In the genomic region with DNA sequence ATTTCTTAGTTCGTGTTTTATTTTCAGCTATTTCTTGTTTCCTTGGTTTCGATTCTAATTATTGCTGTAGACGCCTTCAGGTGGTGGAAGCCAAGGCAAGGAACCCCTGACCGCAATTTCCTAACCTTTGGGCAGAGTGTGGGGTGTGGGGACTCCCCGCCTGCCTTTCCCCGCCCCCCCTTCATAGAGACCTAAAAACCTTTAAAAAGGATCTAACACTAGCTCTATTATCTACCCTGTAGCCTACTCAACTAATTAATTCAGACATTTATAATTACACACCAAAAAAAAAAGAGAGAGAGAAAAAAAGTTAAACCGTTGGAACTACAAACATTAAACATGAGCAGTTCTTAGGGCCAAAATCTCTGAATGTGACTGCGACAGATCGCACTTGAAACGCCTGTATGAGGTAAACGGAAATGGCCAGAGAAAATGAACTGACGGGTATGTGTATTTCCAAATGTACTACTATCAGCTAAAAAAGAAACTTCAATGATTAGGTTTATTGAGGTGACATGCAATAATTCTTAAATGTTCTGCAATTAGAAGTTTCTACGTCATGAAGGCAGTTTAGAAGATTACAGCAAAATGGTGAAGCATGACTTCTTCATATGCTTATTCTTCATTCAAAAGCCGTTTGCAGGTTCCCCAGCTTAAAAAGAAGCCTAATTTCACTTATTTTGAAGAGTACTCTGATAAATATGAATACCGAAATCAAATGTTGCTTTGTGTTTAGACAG, we compare ENCODE assay signal across 8 cellular contexts. TPM values are rescaled to one million over a fixed set of nuclear protein-coding genes. Genes with fewer than 3 reads are reported as not detected.
A peak's percentile ranks its signal among the peaks of the same experiment; 100 is the strongest.
DNase-seq lines count a peak whose midpoint lies in the region; TF ChIP-seq lines count a peak whose summit lies in the region.

No MANE protein-coding gene starts in this region.

- H3K27ac ChIP-seq in HL-60 (replicated peaks): peak overlapping the region; percentile 87
- peak overlapping the region; percentile 88 to 95 (median 93) for H3K27ac ChIP-seq in esophagus squamous epithelium
- peak overlapping the region; percentile 90 for H3K27ac ChIP-seq in rectal smooth muscle tissue (ENCODE audit: low read depth, low read length)

- H3K36me3 ChIP-seq in esophagus squamous epithelium (no peaks in the 10 kb centered on the region), rectal smooth muscle tissue (ENCODE audit: control insufficient read depth, insufficient read depth, low read length) (no peaks in the 10 kb centered on the region)

- TF ChIP-seq POLR2A in esophagus squamous epithelium (IDR thresholded peaks at IDR 0.05): no peak

- H3K4me3 ChIP-seq in HL-60 (replicated peaks; ENCODE audit: insufficient read depth, low read length) (peak overlapping the region; percentile 36), esophagus squamous epithelium (peak overlapping the region; percentile 54 to 91 (median 72)), rectal smooth muscle tissue (ENCODE audit: low read length) (peak overlapping the region; percentile 94)

- intact Hi-C loops in esophagus squamous epithelium (cut with DNase I): no loop called here

- H3K4me1 ChIP-seq in esophagus squamous epithelium (peaks cover 4 to 40% (median 10%) of the 10 kb centered on the region in 3 donors), rectal smooth muscle tissue (ENCODE audit: control insufficient read depth, insufficient read depth, low read length) (peaks cover 3% of the 10 kb centered on the region)

- H3K27me3 ChIP-seq in HL-60 (ENCODE audit: insufficient read depth, poor library complexity, severe bottlenecking) (no peaks in the 10 kb centered on the region), esophagus squamous epithelium (no peaks in the 10 kb centered on the region), rectal smooth muscle tissue (ENCODE audit: control insufficient read depth, insufficient read depth, low read length) (no peaks in the 10 kb centered on the region)

- peak overlapping the region; percentile 34 for H3K9ac ChIP-seq in rectal smooth muscle tissue (ENCODE audit: low read length)

- TF ChIP-seq CTCF in GM20000 (IDR thresholded peaks at IDR 0.05; ENCODE audit: extremely low read depth, missing control alignments) (no peak), HL-60 (IDR thresholded peaks at IDR 0.05; ENCODE audit: insufficient read depth, low read length) (no peak), esophagus squamous epithelium (IDR thresholded peaks at IDR 0.05) (no peak)

- no peaks in the 10 kb centered on the region for H3K9me3 ChIP-seq in esophagus squamous epithelium

- WGBS in esophagus squamous epithelium, 2 donors: 31 to 40% methylated on average over 15 of the region's 15 CpGs

- DNase-seq in Ammon's horn (ENCODE audit: low spot score): peak; percentile 21
- DNase-seq in GM20000 (ENCODE audit: low spot score): peak; percentile 45
- DNase-seq in HL-60 (ENCODE audit: low read depth in 1 of 2, low spot score in 1 of 2): peak in 1 of 2 experiments; percentile 32
- DNase-seq in activated CD8-positive, alpha-beta memory T cell treated with anti-CD3 and anti-CD28 coated beads for 4 hours (ENCODE audit: low read depth in 2 of 2): peak; percentile 36 to 50
- no peak for DNase-seq in esophagus squamous epithelium (lab: John Stamatoyannopoulos, UW)
- no peak for DNase-seq in mesenteric fat pad (ENCODE audit: low spot score)
- DNase-seq in hepatic stellate cell (ENCODE audit: low spot score): no peak

RNA-seq across cellular contexts. Expression of a gene that starts 19.0 kb away (rescaled TPM):
- total RNA-seq in esophagus squamous epithelium: 10 to 100 TPM; 13.4 to 30.0 (median 19.6) TPM
- 37.6 TPM for total RNA-seq in mesenteric fat pad

Comparison
In these comparisons a context has a peak if more than half of its experiments do, and no peak if none do; other contexts are left out.
1. DNase-seq: peak in Ammon's horn (single experiment), GM20000 (single experiment) and activated CD8-positive, alpha-beta memory T cell treated with anti-CD3 and anti-CD28 coated beads for 4 hours (2 of 2); none in esophagus squamous epithelium (single experiment), mesenteric fat pad (single experiment) and hepatic stellate cell (single experiment).
2. H3K4me3 ChIP-seq: peak in every context shown above with its lines; median percentile 94 in rectal smooth muscle tissue; 72 in esophagus squamous epithelium; 36 in HL-60.
3. Peak in every context shown above with its lines, with median percentiles within 50 percentile points of each other: H3K27ac ChIP-seq.